27 cellular contexts compared by ENCODE assay signal in genomic region chr6:24441599-24441904, GRCh38. TPM values are rescaled to one million over a fixed set of nuclear protein-coding genes. Genes with fewer than 3 reads are reported as not detected.
"Had no signal": no experiment of that assay in that cellular context is flagged by ENCODE, and none has a peak within 500 bp of the region (broad histone marks: within the 10 kb centered on the region; RNA-seq: fewer than 3 reads in every experiment).

No MANE protein-coding gene starts in this region.

- H3K36me3 ChIP-seq: left lung, lower lobe of right lung, pancreas, right atrium auricular region, thyroid gland, transverse colon, upper lobe of left lung, vagina had no signal

- H3K4me3 ChIP-seq: left lung, lower lobe of right lung, pancreas, right atrium auricular region, skin epidermis, stomach, testis, thyroid gland, transverse colon, upper lobe of left lung, vagina had no signal

- H3K27ac ChIP-seq: left lung, lower lobe of right lung, pancreas, right atrium auricular region, skin epidermis, stomach, testis, thyroid gland, transverse colon, upper lobe of left lung, vagina had no signal

- DNase-seq: hypothalamus; immature natural killer cell; kidney; left colon; left lung; lower lobe of right lung; mammary epithelial cell; mesenchymal stem cell; naive thymus-derived CD8-positive, alpha-beta T cell; nucleus accumbens; pancreas; stimulated activated CD4-positive, alpha-beta T cell treated with anti-CD3 and anti-CD28 coated beads, Interleukin-12 subunit alpha, Interleukin-12 subunit beta, amount 100 ng/mL, for 4 hours; stimulated activated CD4-positive, alpha-beta T cell treated with anti-CD3 and anti-CD28 coated beads, Interleukin-15, amount 100 ng/mL, for 24 hours; stimulated activated CD4-positive, alpha-beta T cell treated with anti-CD3 and anti-CD28 coated beads, Interleukin-2, amount 100 ng/mL, for 24 hours; stimulated activated CD4-positive, alpha-beta T cell treated with anti-CD3 and anti-CD28 coated beads, Interleukin-4, amount 100 ng/mL, for 1 hour; stimulated activated naive B cell treated with anti-CD40 and anti-IgM and Interleukin-4, amounts not matched to agents 10 μg/mL and 1 μg/mL and 100 μg/mL, for 72 hours; stimulated activated naive CD8-positive, alpha-beta T cell treated with anti-CD3 and anti-CD28 coated beads, Interleukin-15, Interleukin-2, amounts not matched to agents 100 U/mL and 50 U/mL, for 24 hours; stomach; testis; thyroid gland; transverse colon; upper lobe of left lung had no signal

- H3K4me1 ChIP-seq: left lung, lower lobe of right lung, pancreas, right atrium auricular region, stomach, testis, thyroid gland, transverse colon, upper lobe of left lung, vagina had no signal

- H3K9me3 ChIP-seq: left lung, lower lobe of right lung, pancreas, right atrium auricular region, stomach, testis, thyroid gland, transverse colon, upper lobe of left lung, vagina had no signal

- H3K27me3 ChIP-seq: left lung, pancreas, right atrium auricular region, stomach, testis, thyroid gland, transverse colon, upper lobe of left lung, vagina had no signal

- ATAC-seq: left colon; left lung; lower lobe of right lung; naive thymus-derived CD8-positive, alpha-beta T cell; pancreas; sciatic nerve; stimulated activated naive B cell treated with anti-CD40 and anti-IgM and Interleukin-4, amounts not matched to agents 10 μg/mL and 1 μg/mL and 100 μg/mL, for 72 hours; stimulated activated naive CD8-positive, alpha-beta T cell treated with anti-CD3 and anti-CD28 coated beads, Interleukin-15, Interleukin-2, amounts not matched to agents 100 U/mL and 50 U/mL, for 24 hours had no signal

RNA-seq across cellular contexts. Expression of gene GPLD1, which starts 47.8 kb away (rescaled TPM):
- total RNA-seq: pulmonary artery endothelial cell had no signal
